27 cellular contexts compared by ENCODE assay signal in the genomic region with DNA sequence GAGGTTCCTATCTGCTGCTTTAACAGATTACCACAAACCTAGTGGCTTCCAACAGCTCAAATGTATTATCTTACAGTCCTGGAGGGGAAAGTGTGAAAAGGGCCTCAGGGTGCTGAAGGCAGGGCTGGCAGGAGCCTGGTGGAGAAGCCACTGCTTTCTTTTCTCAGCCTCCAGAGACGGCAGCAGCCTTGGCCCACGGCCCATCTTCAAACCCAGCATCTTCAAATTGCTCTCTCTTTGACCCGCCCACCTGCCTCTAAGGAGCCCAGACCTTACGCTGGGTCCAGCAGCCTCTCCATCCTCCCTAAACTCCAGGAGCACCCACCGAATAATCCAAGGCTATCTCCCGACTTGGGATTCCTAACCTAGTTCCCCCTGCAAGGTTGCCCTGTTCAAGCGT. TPM values are rescaled to one million over a fixed set of nuclear protein-coding genes. Genes with fewer than 3 reads are reported as not detected.
DNase-seq lines count a peak whose midpoint lies in the region; ATAC-seq and TF ChIP-seq lines count a peak whose summit lies in the region.
"Had no signal": no experiment of that assay in that cellular context is flagged by ENCODE, and none has a peak within 500 bp of the region (broad histone marks: within the 10 kb centered on the region; RNA-seq: fewer than 3 reads in every experiment).

No MANE protein-coding gene starts in this region.

- no peaks in the 10 kb centered on the region for H3K9me3 ChIP-seq in IMR-90 (ENCODE audit: control insufficient read depth, insufficient read depth, low read length)
- H3K9me3 ChIP-seq: breast epithelium, prostate gland had no signal

- H2BK120ac ChIP-seq in IMR-90 (ENCODE audit: low read depth, low read length) = no peak overlapping the region

- no peaks in the 10 kb centered on the region for H3K9me3 Mint-ChIP-seq in CD14-positive monocyte
- H3K9me3 Mint-ChIP-seq in nephron progenitor cell = no peaks in the 10 kb centered on the region
- no peaks in the 10 kb centered on the region for H3K9me3 Mint-ChIP-seq in activated CD4-positive, alpha-beta T cell treated with anti-CD3 and anti-CD28 coated beads, Interleukin-2, amount 10 ng/mL, durations not matched to agents 24 days and 14 days
- H3K9me3 Mint-ChIP-seq: activated naive CD4-positive, alpha-beta T cell treated with anti-CD3 and anti-CD28 coated beads, Interleukin-2, amount 10 ng/mL, durations not matched to agents 7 days and 5 days; GM23338 had no signal

- DNase-seq in CD14-positive monocyte (ENCODE audit: low spot score) (peak; percentile 15), IMR-90 (no peak), astrocyte of the hippocampus (ENCODE audit: low read depth, low spot score) (peak; percentile 33), nephron progenitor cell (no peak), NCI-H748 (lab: John Stamatoyannopoulos, UW; ENCODE audit: unreplicated experiment) (no peak), HEK293T (ENCODE audit: extremely low spot score) (no peak)
- no peak for DNase-seq in activated CD4-positive, alpha-beta T cell treated with anti-CD3 and anti-CD28 coated beads, Interleukin-2, amount 10 ng/mL, durations not matched to agents 24 days and 14 days
- DNase-seq: activated CD4-positive, alpha-beta T cell treated with anti-CD3 and anti-CD28 coated beads for 36 hours; activated CD8-positive, alpha-beta T cell treated with anti-CD3 and anti-CD28 coated beads, Interleukin-2, amount 10 ng/mL, durations not matched to agents 7 days and 5 days; activated naive CD4-positive, alpha-beta T cell treated with anti-CD3 and anti-CD28 coated beads, Interleukin-2, amount 10 ng/mL, durations not matched to agents 7 days and 5 days; Calu3; hypothalamus; mesendoderm; NCI-H1048; NCI-H187; stimulated activated CD4-positive, alpha-beta T cell treated with anti-CD3 and anti-CD28 coated beads, Interleukin-12 subunit alpha, Interleukin-12 subunit beta, amount 100 ng/mL, for 4 hours; stimulated activated CD4-positive, alpha-beta T cell treated with anti-CD3 and anti-CD28 coated beads, Interleukin-2, amount 100 ng/mL, for 48 hours; substantia nigra; T1000; trophoblast cell had no signal

- CTCF ChIA-PET in IMR-90 (lab: Yijun Ruan, JAX) (no interaction called here), HEK293T (lab: Yijun Ruan, JAX) (no interaction called here)

- no peak overlapping the region for H3K56ac ChIP-seq in IMR-90 (ENCODE audit: extremely low read depth, insufficient read depth, low read length)

- H4K20me1 ChIP-seq in IMR-90 (ENCODE audit: insufficient read depth, low read length) = no peaks in the 10 kb centered on the region; the same call in 1 of the 2 replicates

- no peak overlapping the region for H3K23ac ChIP-seq in IMR-90 (ENCODE audit: low read depth, low read length)

- TF ChIP-seq RAD21 in IMR-90 (IDR thresholded peaks at IDR 0.05; ENCODE audit: low read length) = no peak

- H3K4me3 Mint-ChIP-seq in CD14-positive monocyte = no peak overlapping the region
- no peak overlapping the region for H3K4me3 Mint-ChIP-seq in nephron progenitor cell
- no peak overlapping the region for H3K4me3 Mint-ChIP-seq in activated CD4-positive, alpha-beta T cell treated with anti-CD3 and anti-CD28 coated beads, Interleukin-2, amount 10 ng/mL, durations not matched to agents 24 days and 14 days
- H3K4me3 Mint-ChIP-seq: activated CD4-positive, alpha-beta T cell treated with anti-CD3 and anti-CD28 coated beads for 36 hours; activated CD8-positive, alpha-beta T cell treated with anti-CD3 and anti-CD28 coated beads, Interleukin-2, amount 10 ng/mL, durations not matched to agents 7 days and 5 days; activated naive CD4-positive, alpha-beta T cell treated with anti-CD3 and anti-CD28 coated beads, Interleukin-2, amount 10 ng/mL, durations not matched to agents 7 days and 5 days; GM23338 had no signal

- H3K4me1 Mint-ChIP-seq in CD14-positive monocyte (no peaks in the 10 kb centered on the region), nephron progenitor cell (peaks cover 54% of the 10 kb centered on the region)
- no peaks in the 10 kb centered on the region for H3K4me1 Mint-ChIP-seq in activated CD4-positive, alpha-beta T cell treated with anti-CD3 and anti-CD28 coated beads, Interleukin-2, amount 10 ng/mL, durations not matched to agents 24 days and 14 days
- H3K4me1 Mint-ChIP-seq: activated CD4-positive, alpha-beta T cell treated with anti-CD3 and anti-CD28 coated beads for 36 hours; activated naive CD4-positive, alpha-beta T cell treated with anti-CD3 and anti-CD28 coated beads, Interleukin-2, amount 10 ng/mL, durations not matched to agents 7 days and 5 days had no signal

- BruUV-seq in IMR-90 (replicated peaks; lab: Mats Ljungman, UMichigan) = no TSS peak

- TF ChIP-seq CTCF in CD14-positive monocyte (IDR thresholded peaks at IDR 0.05) = no peak
- no peak for TF ChIP-seq CTCF in IMR-90 (conservative IDR thresholded peaks at IDR 0.05; ENCODE audit: low read depth, low read length)
- no peak for TF ChIP-seq CTCF in nephron progenitor cell (IDR thresholded peaks at IDR 0.05)

- H3K36me3 ChIP-seq in IMR-90 (ENCODE audit: control insufficient read depth, insufficient read depth, low read length) = no peaks in the 10 kb centered on the region
- H3K36me3 ChIP-seq: breast epithelium, prostate gland had no signal

- no peak overlapping the region for H2BK20ac ChIP-seq in IMR-90 (ENCODE audit: low read depth, low read length)

- dilution Hi-C loops in IMR-90 (cut with HindIII; ENCODE audit: low sequenced_read_pairs, unreplicated experiment) = no loop called here

- H3K9me1 ChIP-seq in IMR-90 (ENCODE audit: insufficient read depth, low read length) = no peaks in the 10 kb centered on the region; the same call in 1 of the 2 replicates

- no peak for TF ChIP-seq POLR2A in IMR-90 (IDR thresholded peaks at IDR 0.05; ENCODE audit: low read depth, low read length)

- H3K27me3 ChIP-seq in IMR-90 (ENCODE audit: control insufficient read depth, insufficient read depth, low read length) = no peaks in the 10 kb centered on the region

- intact Hi-C loops in CD14-positive monocyte (cut with micrococcal nuclease) (no loop called here), IMR-90 (cut with micrococcal nuclease) (no loop called here)
- intact Hi-C loops in activated CD4-positive, alpha-beta T cell treated with anti-CD3 and anti-CD28 coated beads, Interleukin-2, amount 10 ng/mL, durations not matched to agents 24 days and 14 days (cut with micrococcal nuclease) = no loop called here

- peak; percentile 27 for ATAC-seq in IMR-90 (ENCODE audit: low read depth)
- ATAC-seq: activated CD4-positive, alpha-beta T cell treated with anti-CD3 and anti-CD28 coated beads for 36 hours; activated CD8-positive, alpha-beta T cell treated with anti-CD3 and anti-CD28 coated beads, Interleukin-2, amount 10 ng/mL, durations not matched to agents 7 days and 5 days; GM23338 had no signal

- no peak overlapping the region; the same call in 1 of the 2 replicates for H4K91ac ChIP-seq in IMR-90 (ENCODE audit: insufficient read depth, low read depth, low read length)

- in situ Hi-C loops in IMR-90 (cut with MboI; ENCODE audit: low sequenced_read_pairs) = no loop called here

- no peak overlapping the region for H2BK5ac ChIP-seq in IMR-90 (ENCODE audit: low read depth, low read length, poor library complexity, severe bottlenecking)

- no peak overlapping the region for H3K27ac ChIP-seq in IMR-90 (ENCODE audit: insufficient read depth, low read length)
- H3K27ac ChIP-seq: breast epithelium, C4-2B, prostate gland, VCaP had no signal

- H2AFZ ChIP-seq in IMR-90 (replicated peaks; ENCODE audit: low read length, poor library complexity) = no peak overlapping the region
- H2AFZ ChIP-seq: GM23338 had no signal

- no peak overlapping the region for H3K18ac ChIP-seq in IMR-90 (ENCODE audit: low read depth, low read length)

- POLR2A ChIA-PET in IMR-90 (lab: Charles Lee; ENCODE audit: unreplicated experiment) = no interaction called here
- POLR2A ChIA-PET in HEK293T (lab: Yijun Ruan, JAX) = no interaction called here

- H3K14ac ChIP-seq in IMR-90 (replicated peaks; ENCODE audit: low read depth, low read length) = no peak overlapping the region

- H3K27me3 Mint-ChIP-seq in CD14-positive monocyte (ENCODE audit: low read depth in 3 of 3) = peaks cover 9 to 47% (median 17%) of the 10 kb centered on the region in 3 donors
- H3K27me3 Mint-ChIP-seq in nephron progenitor cell (ENCODE audit: low read depth, poor library complexity) = peaks cover 13% of the 10 kb centered on the region
- peaks cover 6% of the 10 kb centered on the region for H3K27me3 Mint-ChIP-seq in activated CD4-positive, alpha-beta T cell treated with anti-CD3 and anti-CD28 coated beads, Interleukin-2, amount 10 ng/mL, durations not matched to agents 24 days and 14 days
- H3K27me3 Mint-ChIP-seq: activated CD4-positive, alpha-beta T cell treated with anti-CD3 and anti-CD28 coated beads for 36 hours had no signal

- H3K27ac Mint-ChIP-seq in CD14-positive monocyte (peak overlapping the region in 1 of 7 donors; percentile 33), nephron progenitor cell (peak overlapping the region; percentile 15)
- no peak overlapping the region for H3K27ac Mint-ChIP-seq in activated CD4-positive, alpha-beta T cell treated with anti-CD3 and anti-CD28 coated beads, Interleukin-2, amount 10 ng/mL, durations not matched to agents 24 days and 14 days
- H3K27ac Mint-ChIP-seq: activated CD4-positive, alpha-beta T cell treated with anti-CD3 and anti-CD28 coated beads for 36 hours; activated CD8-positive, alpha-beta T cell treated with anti-CD3 and anti-CD28 coated beads, Interleukin-2, amount 10 ng/mL, durations not matched to agents 7 days and 5 days; activated naive CD4-positive, alpha-beta T cell treated with anti-CD3 and anti-CD28 coated beads, Interleukin-2, amount 10 ng/mL, durations not matched to agents 7 days and 5 days; GM23338 had no signal

- H3K4me3 ChIP-seq in IMR-90 (ENCODE audit: insufficient read depth, low read depth, low read length) = no peak overlapping the region
- H3K4me3 ChIP-seq: breast epithelium, GM23338, prostate gland had no signal

- peak overlapping the region in 1 of 2 experiments; percentile 48; a peak in 1 of 4 replicates for H4K8ac ChIP-seq in IMR-90 (ENCODE audit: low read depth in 2 of 2, low read length in 2 of 2)

- H2AK9ac ChIP-seq in IMR-90 (replicated peaks; ENCODE audit: low read depth, low read length, poor library complexity) = no peak overlapping the region

- no peak overlapping the region for H4K5ac ChIP-seq in IMR-90 (ENCODE audit: low read depth, low read length)

- 62% methylated on average over 3 of the region's 7 CpGs; no CpG with 5 or more reads in 1 of the 2 experiments for WGBS in IMR-90 (ENCODE audit: extremely low coverage in 2 of 2, insufficient read length in 1 of 2), 2 experiments

- H3K36me3 Mint-ChIP-seq in CD14-positive monocyte = no peaks in the 10 kb centered on the region
- no peaks in the 10 kb centered on the region for H3K36me3 Mint-ChIP-seq in nephron progenitor cell (ENCODE audit: low read depth)
- no peaks in the 10 kb centered on the region for H3K36me3 Mint-ChIP-seq in activated CD4-positive, alpha-beta T cell treated with anti-CD3 and anti-CD28 coated beads, Interleukin-2, amount 10 ng/mL, durations not matched to agents 24 days and 14 days (ENCODE audit: low read depth)
- H3K36me3 Mint-ChIP-seq: activated naive CD4-positive, alpha-beta T cell treated with anti-CD3 and anti-CD28 coated beads, Interleukin-2, amount 10 ng/mL, durations not matched to agents 7 days and 5 days had no signal

- H2AK5ac ChIP-seq in IMR-90 (ENCODE audit: low read depth, low read length) = no peak overlapping the region

- H3K4me2 ChIP-seq in IMR-90 (ENCODE audit: low read depth, low read length) = no peak overlapping the region
- H3K4me2 ChIP-seq: GM23338 had no signal

- no peak overlapping the region for H3K9ac ChIP-seq in IMR-90 (ENCODE audit: low read depth, low read length)

- no peak overlapping the region for H2BK15ac ChIP-seq in IMR-90 (ENCODE audit: low read depth, low read length)

- H3K79me1 ChIP-seq in IMR-90 (ENCODE audit: low read depth in 1 of 2, low read length in 2 of 2) = peaks cover 0 to 25% of the 10 kb centered on the region in 2 experiments; a peak in 1 of 4 replicates

- H3K4ac ChIP-seq in IMR-90 (ENCODE audit: low read depth, low read length) = 0 out of 2 replicates have a peak overlapping the region, but pooled peaks have one; percentile 11

- H3K4me1 ChIP-seq in IMR-90 (ENCODE audit: control insufficient read depth, insufficient read depth, low read length) = peaks cover 7% of the 10 kb centered on the region; the same call in 1 of the 2 replicates
- H3K4me1 ChIP-seq: breast epithelium, prostate gland had no signal

RNA-seq across cellular contexts. Expression of gene C13orf46, which starts 35.6 kb away (rescaled TPM):
- polyA plus RNA-seq in CD14-positive monocyte (under 1 TPM in 1 of 2 donors, not detected in 1; 0.05 TPM), IMR-90 (2012; rRNA removed) (2.1 and 2.5 TPM in 2 replicates)
- total RNA-seq in IMR-90 (2012; rRNA removed) = under 0.01 TPM in 2 replicates
- 1.7 and 1.8 TPM in 2 replicates for polyA plus RNA-seq in IMR-90 (2012; cell fraction: cytosol; rRNA removed)
- polyA plus RNA-seq in IMR-90 (2012; cell fraction: nucleus; rRNA removed; ENCODE audit: low replicate concordance) = 8.9 and 10.0 TPM in 2 replicates
- 0.57 and 0.61 TPM in 2 replicates for total RNA-seq in activated CD4-positive, alpha-beta T cell treated with anti-CD3 and anti-CD28 coated beads, Interleukin-2, amount 10 ng/mL, durations not matched to agents 24 days and 14 days
- total RNA-seq: Daoy, myocyte had no signal

Comparison
In these comparisons a context has a peak if more than half of its experiments do, and no peak if none do; other contexts are left out.
1. DNase-seq: peak in CD14-positive monocyte (single experiment) and astrocyte of the hippocampus (single experiment); none in IMR-90 (single experiment), nephron progenitor cell (single experiment), NCI-H748 (single experiment), activated CD4-positive, alpha-beta T cell treated with anti-CD3 and anti-CD28 coated beads, Interleukin-2, amount 10 ng/mL, durations not matched to agents 24 days and 14 days (single experiment) and HEK293T (single experiment).